17 cellular contexts compared by ENCODE assay signal in genomic region chr2:38156262-38156835, GRCh38.
DNase-seq lines count a peak whose midpoint lies in the region; ATAC-seq and TF ChIP-seq lines count a peak whose summit lies in the region.
"Had no signal": no experiment of that assay in that cellular context is flagged by ENCODE, and none has a peak within 500 bp of the region (broad histone marks: within the 10 kb centered on the region; RNA-seq: fewer than 3 reads in every experiment).

No MANE protein-coding gene starts in this region.

- H3K27me3 ChIP-seq in GM23338 (ENCODE audit: insufficient read depth) (no peaks in the 10 kb centered on the region), prostate gland (replicated peaks; ENCODE audit: insufficient read depth) (no peaks in the 10 kb centered on the region), gastroesophageal sphincter (no peaks in the 10 kb centered on the region), transverse colon (no peaks in the 10 kb centered on the region)

- in situ Hi-C loops in transverse colon (cut with MboI; ENCODE audit: low pct_ligation_motif_present in 1 of 4, low pct_unique_long_range_greater_than_20kb in 1 of 4, low sequenced_read_pairs in 3 of 4), result no loop called here

- ATAC-seq in GM23338 (no peak), gastroesophageal sphincter (no peak)
- ATAC-seq: PC-3 had no signal

- H3K27ac ChIP-seq in GM23338 (ENCODE audit: low read depth) (no peak overlapping the region), VCaP (peak overlapping the region; percentile 95), prostate gland (peak overlapping the region; percentile 74 to 84), gastroesophageal sphincter (no peak overlapping the region), transverse colon (no peak overlapping the region)

- 0 out of 2 replicates have a peak overlapping the region, but pooled peaks have one; percentile 35 for H2AFZ ChIP-seq in GM23338

- no peaks in the 10 kb centered on the region for H3K9me3 Mint-ChIP-seq in GM23338

- H3K9me3 ChIP-seq in prostate gland (no peaks in the 10 kb centered on the region), gastroesophageal sphincter (no peaks in the 10 kb centered on the region), transverse colon (no peaks in the 10 kb centered on the region)

- no peaks in the 10 kb centered on the region for H4K20me1 ChIP-seq in GM23338 (replicated peaks; ENCODE audit: insufficient read depth)

- TF ChIP-seq CTCF in GM23338 (conservative IDR thresholded peaks at IDR 0.05; ENCODE audit: low read depth in 2 of 2), result no peak
- no peak for TF ChIP-seq CTCF in VCaP (conservative IDR thresholded peaks at IDR 0.05)
- no peak for TF ChIP-seq CTCF in fibroblast of the aortic adventitia (IDR thresholded peaks at IDR 0.05; ENCODE audit: insufficient read depth, low read length)
- no peak for TF ChIP-seq CTCF in prostate gland (IDR thresholded peaks at IDR 0.05)
- TF ChIP-seq CTCF in gastroesophageal sphincter (IDR thresholded peaks at IDR 0.05), result no peak
- no peak for TF ChIP-seq CTCF in transverse colon (IDR thresholded peaks at IDR 0.05)

- WGBS in prostate gland, result 28% methylated on average over 7 of the region's 7 CpGs
- 83 to 87% methylated on average over 3 to 7 of the region's 7 CpGs for WGBS in gastroesophageal sphincter (ENCODE audit: low coverage in 1 of 2), 2 donors
- WGBS in transverse colon (ENCODE audit: low coverage in 1 of 2), 2 donors, result 73 to 78% methylated on average over 3 to 7 of the region's 7 CpGs

- no peak for TF ChIP-seq EP300 in gastroesophageal sphincter (IDR thresholded peaks at IDR 0.05)
- no peak for TF ChIP-seq EP300 in transverse colon (IDR thresholded peaks at IDR 0.05; ENCODE audit: low read depth)

- no peak overlapping the region for H3K27ac Mint-ChIP-seq in GM23338

- H3K4me3 ChIP-seq in GM23338 (no peak overlapping the region), fibroblast of the aortic adventitia (ENCODE audit: low read depth, low read length) (no peak overlapping the region), prostate gland (no peak overlapping the region), gastroesophageal sphincter (no peak overlapping the region), transverse colon (no peak overlapping the region)

- no peaks in the 10 kb centered on the region for H3K36me3 ChIP-seq in GM23338 (ENCODE audit: insufficient read depth)
- no peaks in the 10 kb centered on the region for H3K36me3 ChIP-seq in prostate gland
- H3K36me3 ChIP-seq in gastroesophageal sphincter, result no peaks in the 10 kb centered on the region
- H3K36me3 ChIP-seq in transverse colon, result no peaks in the 10 kb centered on the region

- TF ChIP-seq POLR2A in prostate gland (IDR thresholded peaks at IDR 0.05), result no peak
- no peak for TF ChIP-seq POLR2A in gastroesophageal sphincter (IDR thresholded peaks at IDR 0.05)
- TF ChIP-seq POLR2A in transverse colon (IDR thresholded peaks at IDR 0.05), result no peak

- H3K36me3 Mint-ChIP-seq in GM23338 (ENCODE audit: low read depth), result no peaks in the 10 kb centered on the region

- peaks cover 3% of the 10 kb centered on the region for H3K27me3 Mint-ChIP-seq in GM23338 (ENCODE audit: insufficient read depth, low read depth, poor library complexity)

- peaks cover 12% of the 10 kb centered on the region for H3K4me1 Mint-ChIP-seq in GM23338

- H3F3A ChIP-seq in GM23338 (replicated peaks; ENCODE audit: low read depth), result no peaks in the 10 kb centered on the region

- no peaks in the 10 kb centered on the region for H3K79me2 ChIP-seq in GM23338 (replicated peaks; ENCODE audit: insufficient read depth)

- no peak overlapping the region for H3K4me2 ChIP-seq in GM23338

- H3K4me1 ChIP-seq in GM23338 (ENCODE audit: insufficient read depth), result peaks cover 13% of the 10 kb centered on the region; the same call in 1 of the 2 replicates
- peaks cover 27% of the 10 kb centered on the region for H3K4me1 ChIP-seq in prostate gland (replicated peaks)
- H3K4me1 ChIP-seq in gastroesophageal sphincter, result peaks cover 0 to 24% (median 5%) of the 10 kb centered on the region in 3 donors
- H3K4me1 ChIP-seq in transverse colon, result no peaks in the 10 kb centered on the region

- intact Hi-C loops in prostate gland (cut with DNase I), result no loop called here
- intact Hi-C loops in transverse colon (cut with DNase I; ENCODE audit: low total_unique reads), result no loop called here

- no peak overlapping the region for H3K4me3 Mint-ChIP-seq in GM23338
- H3K4me3 Mint-ChIP-seq: CD14-positive monocyte had no signal

- DNase-seq in GM23338 (ENCODE audit: low spot score) (no peak), fibroblast of the aortic adventitia (ENCODE audit: low read depth) (peak; percentile 61), prostate gland (ENCODE audit: low spot score) (no peak), foreskin melanocyte (no peak), transverse colon (no peak)
- DNase-seq: Karpas-422, MM.1S, NCI-H1048, NCI-H1417 treated with DMSO at 0.1 percent for 48 hours, NCI-H187, NCI-H446 treated with DMSO at 0.1 percent for 48 hours, NCI-H526 treated with DMSO at 0.1 percent for 48 hours, PC-3, SHP77 had no signal

- peaks cover 17% of the 10 kb centered on the region for H3K9me2 ChIP-seq in GM23338 (ENCODE audit: insufficient read depth)

TF ChIP-seq in GM23338, 12 proteins besides CTCF, POLR2A, EP300 and RAD21 (continues in another document):
- no peak for TF ChIP-seq STAT1 (IDR thresholded peaks at IDR 0.05; ENCODE audit: unreplicated experiment)
- no peak for TF ChIP-seq CREB1 (CRISPR knock-in tag; IDR thresholded peaks at IDR 0.05; ENCODE audit: low read depth)
- no peak for TF ChIP-seq ZNF114 (CRISPR knock-in tag; IDR thresholded peaks at IDR 0.05)
- no peak for TF ChIP-seq ZNF462 (CRISPR knock-in tag; IDR thresholded peaks at IDR 0.05)

Comparison
In these comparisons a context has a peak if more than half of its experiments do, and no peak if none do; other contexts are left out.
1. H3K27ac ChIP-seq: peak in VCaP (single experiment) and prostate gland (2 of 2); none in GM23338 (single experiment), gastroesophageal sphincter (0 of 4) and transverse colon (0 of 4).